In genomic region chr6:26087284-26088115, GRCh38 we compare ENCODE assay signal across 1 cellular context.
TF ChIP-seq lines count a peak whose summit lies in the region.

Gene HFE (plus strand): TSS chr6:26087429. CDS start chr6:26087441, 12 bp downstream.

TF ChIP-seq in HepG2, 621 proteins besides CTCF, POLR2A, EP300 and RAD21 (continued from another document and continues in another):
- TF ChIP-seq, protein P1, sequence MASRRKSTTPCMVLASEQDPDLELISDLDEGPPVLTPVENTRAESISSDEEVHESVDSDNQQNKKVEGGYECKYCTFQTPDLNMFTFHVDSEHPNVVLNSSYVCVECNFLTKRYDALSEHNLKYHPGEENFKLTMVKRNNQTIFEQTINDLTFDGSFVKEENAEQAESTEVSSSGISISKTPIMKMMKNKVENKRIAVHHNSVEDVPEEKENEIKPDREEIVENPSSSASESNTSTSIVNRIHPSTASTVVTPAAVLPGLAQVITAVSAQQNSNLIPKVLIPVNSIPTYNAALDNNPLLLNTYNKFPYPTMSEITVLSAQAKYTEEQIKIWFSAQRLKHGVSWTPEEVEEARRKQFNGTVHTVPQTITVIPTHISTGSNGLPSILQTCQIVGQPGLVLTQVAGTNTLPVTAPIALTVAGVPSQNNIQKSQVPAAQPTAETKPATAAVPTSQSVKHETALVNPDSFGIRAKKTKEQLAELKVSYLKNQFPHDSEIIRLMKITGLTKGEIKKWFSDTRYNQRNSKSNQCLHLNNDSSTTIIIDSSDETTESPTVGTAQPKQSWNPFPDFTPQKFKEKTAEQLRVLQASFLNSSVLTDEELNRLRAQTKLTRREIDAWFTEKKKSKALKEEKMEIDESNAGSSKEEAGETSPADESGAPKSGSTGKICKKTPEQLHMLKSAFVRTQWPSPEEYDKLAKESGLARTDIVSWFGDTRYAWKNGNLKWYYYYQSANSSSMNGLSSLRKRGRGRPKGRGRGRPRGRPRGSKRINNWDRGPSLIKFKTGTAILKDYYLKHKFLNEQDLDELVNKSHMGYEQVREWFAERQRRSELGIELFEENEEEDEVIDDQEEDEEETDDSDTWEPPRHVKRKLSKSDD (CRISPR knock-in tag; IDR thresholded peaks at IDR 0.05; ENCODE audit: low read depth), result peak; percentile 37; the same call in 1 of the 2 replicates
- TF ChIP-seq, protein P2, sequence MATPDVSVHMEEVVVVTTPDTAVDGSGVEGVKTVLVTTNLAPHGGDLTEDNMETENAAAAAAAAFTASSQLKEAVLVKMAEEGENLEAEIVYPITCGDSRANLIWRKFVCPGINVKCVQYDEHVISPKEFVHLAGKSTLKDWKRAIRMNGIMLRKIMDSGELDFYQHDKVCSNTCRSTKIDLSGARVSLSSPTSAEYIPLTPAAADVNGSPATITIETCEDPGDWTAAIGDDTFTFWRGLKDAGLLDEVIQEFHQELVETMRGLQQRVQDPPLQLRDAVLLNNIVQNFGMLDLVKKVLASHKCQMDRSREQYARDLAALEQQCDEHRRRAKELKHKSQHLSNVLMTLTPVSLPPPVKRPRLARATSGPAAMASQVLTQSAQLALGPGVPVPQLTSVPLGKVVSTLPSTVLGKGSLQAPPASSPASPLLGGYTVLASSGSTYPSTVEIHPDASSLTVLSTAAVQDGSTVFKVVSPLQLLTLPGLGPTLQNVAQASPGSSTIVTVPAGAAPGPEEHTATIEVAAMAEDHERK (CRISPR knock-in tag; IDR thresholded peaks at IDR 0.05; ENCODE audit: low read depth), result no peak
- TF ChIP-seq, protein P3, sequence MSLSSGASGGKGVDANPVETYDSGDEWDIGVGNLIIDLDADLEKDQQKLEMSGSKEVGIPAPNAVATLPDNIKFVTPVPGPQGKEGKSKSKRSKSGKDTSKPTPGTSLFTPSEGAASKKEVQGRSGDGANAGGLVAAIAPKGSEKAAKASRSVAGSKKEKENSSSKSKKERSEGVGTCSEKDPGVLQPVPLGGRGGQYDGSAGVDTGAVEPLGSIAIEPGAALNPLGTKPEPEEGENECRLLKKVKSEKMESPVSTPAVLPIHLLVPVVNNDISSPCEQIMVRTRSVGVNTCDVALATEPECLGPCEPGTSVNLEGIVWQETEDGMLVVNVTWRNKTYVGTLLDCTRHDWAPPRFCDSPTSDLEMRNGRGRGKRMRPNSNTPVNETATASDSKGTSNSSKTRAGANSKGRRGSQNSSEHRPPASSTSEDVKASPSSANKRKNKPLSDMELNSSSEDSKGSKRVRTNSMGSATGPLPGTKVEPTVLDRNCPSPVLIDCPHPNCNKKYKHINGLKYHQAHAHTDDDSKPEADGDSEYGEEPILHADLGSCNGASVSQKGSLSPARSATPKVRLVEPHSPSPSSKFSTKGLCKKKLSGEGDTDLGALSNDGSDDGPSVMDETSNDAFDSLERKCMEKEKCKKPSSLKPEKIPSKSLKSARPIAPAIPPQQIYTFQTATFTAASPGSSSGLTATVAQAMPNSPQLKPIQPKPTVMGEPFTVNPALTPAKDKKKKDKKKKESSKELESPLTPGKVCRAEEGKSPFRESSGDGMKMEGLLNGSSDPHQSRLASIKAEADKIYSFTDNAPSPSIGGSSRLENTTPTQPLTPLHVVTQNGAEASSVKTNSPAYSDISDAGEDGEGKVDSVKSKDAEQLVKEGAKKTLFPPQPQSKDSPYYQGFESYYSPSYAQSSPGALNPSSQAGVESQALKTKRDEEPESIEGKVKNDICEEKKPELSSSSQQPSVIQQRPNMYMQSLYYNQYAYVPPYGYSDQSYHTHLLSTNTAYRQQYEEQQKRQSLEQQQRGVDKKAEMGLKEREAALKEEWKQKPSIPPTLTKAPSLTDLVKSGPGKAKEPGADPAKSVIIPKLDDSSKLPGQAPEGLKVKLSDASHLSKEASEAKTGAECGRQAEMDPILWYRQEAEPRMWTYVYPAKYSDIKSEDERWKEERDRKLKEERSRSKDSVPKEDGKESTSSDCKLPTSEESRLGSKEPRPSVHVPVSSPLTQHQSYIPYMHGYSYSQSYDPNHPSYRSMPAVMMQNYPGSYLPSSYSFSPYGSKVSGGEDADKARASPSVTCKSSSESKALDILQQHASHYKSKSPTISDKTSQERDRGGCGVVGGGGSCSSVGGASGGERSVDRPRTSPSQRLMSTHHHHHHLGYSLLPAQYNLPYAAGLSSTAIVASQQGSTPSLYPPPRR (CRISPR knock-in tag; IDR thresholded peaks at IDR 0.05; ENCODE audit: borderline replicate concordance), result no peak; the same call in 1 of the 2 replicates
- TF ChIP-seq ZNF556 (CRISPR knock-in tag; IDR thresholded peaks at IDR 0.05; ENCODE audit: borderline replicate concordance) (peak; percentile 44; the same call in 1 of the 2 replicates), TARDBP (CRISPR knock-in tag; IDR thresholded peaks at IDR 0.05) (peak; percentile 25; the same call in 1 of the 2 replicates), ZNF816 (CRISPR knock-in tag; IDR thresholded peaks at IDR 0.05; ENCODE audit: borderline replicate concordance) (peak; percentile 60; the same call in 1 of the 2 replicates), NCOR1 (IDR thresholded peaks at IDR 0.05; ENCODE audit: borderline replicate concordance, low read length) (no peak), THAP9 (CRISPR knock-in tag; IDR thresholded peaks at IDR 0.05; ENCODE audit: borderline replicate concordance) (0 out of 2 replicates have a peak, but pooled peaks have one; percentile 44), JUN (CRISPR knock-in tag; IDR thresholded peaks at IDR 0.05) (no peak), SALL2 (CRISPR knock-in tag; IDR thresholded peaks at IDR 0.05) (peak; percentile 66), GABPA (IDR thresholded peaks at IDR 0.05; ENCODE audit: low read depth, low read length) (no peak), GABPA (CRISPR knock-in tag; IDR thresholded peaks at IDR 0.05; ENCODE audit: low read depth) (peak; percentile 67), ZSCAN25 (CRISPR knock-in tag; IDR thresholded peaks at IDR 0.05) (no peak), CBFB (CRISPR knock-in tag; IDR thresholded peaks at IDR 0.05) (0 out of 2 replicates have a peak, but pooled peaks have one; percentile 37), ZKSCAN8 (CRISPR knock-in tag; IDR thresholded peaks at IDR 0.05; ENCODE audit: borderline replicate concordance) (0 out of 2 replicates have a peak, but pooled peaks have one; percentile 8), ZNF225 (CRISPR knock-in tag; IDR thresholded peaks at IDR 0.05) (no peak), ZNF564 (CRISPR knock-in tag; IDR thresholded peaks at IDR 0.05) (peak; percentile 30; the same call in 1 of the 2 replicates), SRSF1 (optimal IDR thresholded peaks at IDR 0.05; ENCODE audit: low read depth, low read length) (peak; percentile 80), HCFC1 (IDR thresholded peaks at IDR 0.05; ENCODE audit: low read depth, low read length) (no peak), SALL1 (CRISPR knock-in tag; IDR thresholded peaks at IDR 0.05) (peak; percentile 64), TOPORS (CRISPR knock-in tag; IDR thresholded peaks at IDR 0.05) (no peak), ZSCAN9 (CRISPR knock-in tag; IDR thresholded peaks at IDR 0.05; ENCODE audit: borderline replicate concordance) (peak; percentile 38; the same call in 1 of the 2 replicates), IKZF5 (CRISPR knock-in tag; IDR thresholded peaks at IDR 0.05) (peak; percentile 43; the same call in 1 of the 2 replicates), ZNF274 (CRISPR knock-in tag; IDR thresholded peaks at IDR 0.05) (no peak), ZNF558 (CRISPR knock-in tag; IDR thresholded peaks at IDR 0.05; ENCODE audit: borderline replicate concordance) (no peak), SMAD3 (CRISPR knock-in tag; IDR thresholded peaks at IDR 0.05) (no peak)
- TF ChIP-seq, protein P4, sequence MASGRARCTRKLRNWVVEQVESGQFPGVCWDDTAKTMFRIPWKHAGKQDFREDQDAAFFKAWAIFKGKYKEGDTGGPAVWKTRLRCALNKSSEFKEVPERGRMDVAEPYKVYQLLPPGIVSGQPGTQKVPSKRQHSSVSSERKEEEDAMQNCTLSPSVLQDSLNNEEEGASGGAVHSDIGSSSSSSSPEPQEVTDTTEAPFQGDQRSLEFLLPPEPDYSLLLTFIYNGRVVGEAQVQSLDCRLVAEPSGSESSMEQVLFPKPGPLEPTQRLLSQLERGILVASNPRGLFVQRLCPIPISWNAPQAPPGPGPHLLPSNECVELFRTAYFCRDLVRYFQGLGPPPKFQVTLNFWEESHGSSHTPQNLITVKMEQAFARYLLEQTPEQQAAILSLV (CRISPR knock-in tag; IDR thresholded peaks at IDR 0.05; ENCODE audit: borderline replicate concordance), result peak; percentile 87; the same call in 1 of the 2 replicates
- TF ChIP-seq, protein P5, sequence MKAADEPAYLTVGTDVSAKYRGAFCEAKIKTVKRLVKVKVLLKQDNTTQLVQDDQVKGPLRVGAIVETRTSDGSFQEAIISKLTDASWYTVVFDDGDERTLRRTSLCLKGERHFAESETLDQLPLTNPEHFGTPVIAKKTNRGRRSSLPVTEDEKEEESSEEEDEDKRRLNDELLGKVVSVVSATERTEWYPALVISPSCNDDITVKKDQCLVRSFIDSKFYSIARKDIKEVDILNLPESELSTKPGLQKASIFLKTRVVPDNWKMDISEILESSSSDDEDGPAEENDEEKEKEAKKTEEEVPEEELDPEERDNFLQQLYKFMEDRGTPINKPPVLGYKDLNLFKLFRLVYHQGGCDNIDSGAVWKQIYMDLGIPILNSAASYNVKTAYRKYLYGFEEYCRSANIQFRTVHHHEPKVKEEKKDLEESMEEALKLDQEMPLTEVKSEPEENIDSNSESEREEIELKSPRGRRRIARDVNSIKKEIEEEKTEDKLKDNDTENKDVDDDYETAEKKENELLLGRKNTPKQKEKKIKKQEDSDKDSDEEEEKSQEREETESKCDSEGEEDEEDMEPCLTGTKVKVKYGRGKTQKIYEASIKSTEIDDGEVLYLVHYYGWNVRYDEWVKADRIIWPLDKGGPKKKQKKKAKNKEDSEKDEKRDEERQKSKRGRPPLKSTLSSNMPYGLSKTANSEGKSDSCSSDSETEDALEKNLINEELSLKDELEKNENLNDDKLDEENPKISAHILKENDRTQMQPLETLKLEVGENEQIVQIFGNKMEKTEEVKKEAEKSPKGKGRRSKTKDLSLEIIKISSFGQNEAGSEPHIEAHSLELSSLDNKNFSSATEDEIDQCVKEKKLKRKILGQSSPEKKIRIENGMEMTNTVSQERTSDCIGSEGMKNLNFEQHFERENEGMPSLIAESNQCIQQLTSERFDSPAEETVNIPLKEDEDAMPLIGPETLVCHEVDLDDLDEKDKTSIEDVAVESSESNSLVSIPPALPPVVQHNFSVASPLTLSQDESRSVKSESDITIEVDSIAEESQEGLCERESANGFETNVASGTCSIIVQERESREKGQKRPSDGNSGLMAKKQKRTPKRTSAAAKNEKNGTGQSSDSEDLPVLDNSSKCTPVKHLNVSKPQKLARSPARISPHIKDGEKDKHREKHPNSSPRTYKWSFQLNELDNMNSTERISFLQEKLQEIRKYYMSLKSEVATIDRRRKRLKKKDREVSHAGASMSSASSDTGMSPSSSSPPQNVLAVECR (CRISPR knock-in tag; IDR thresholded peaks at IDR 0.05; ENCODE audit: borderline replicate concordance), result peak; percentile 80; the same call in 1 of the 2 replicates
- TF ChIP-seq, protein P6, sequence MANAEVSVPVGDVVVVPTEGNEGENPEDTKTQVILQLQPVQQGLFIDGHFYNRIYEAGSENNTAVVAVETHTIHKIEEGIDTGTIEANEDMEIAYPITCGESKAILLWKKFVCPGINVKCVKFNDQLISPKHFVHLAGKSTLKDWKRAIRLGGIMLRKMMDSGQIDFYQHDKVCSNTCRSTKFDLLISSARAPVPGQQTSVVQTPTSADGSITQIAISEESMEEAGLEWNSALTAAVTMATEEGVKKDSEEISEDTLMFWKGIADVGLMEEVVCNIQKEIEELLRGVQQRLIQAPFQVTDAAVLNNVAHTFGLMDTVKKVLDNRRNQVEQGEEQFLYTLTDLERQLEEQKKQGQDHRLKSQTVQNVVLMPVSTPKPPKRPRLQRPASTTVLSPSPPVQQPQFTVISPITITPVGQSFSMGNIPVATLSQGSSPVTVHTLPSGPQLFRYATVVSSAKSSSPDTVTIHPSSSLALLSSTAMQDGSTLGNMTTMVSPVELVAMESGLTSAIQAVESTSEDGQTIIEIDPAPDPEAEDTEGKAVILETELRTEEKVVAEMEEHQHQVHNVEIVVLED (CRISPR knock-in tag; IDR thresholded peaks at IDR 0.05; ENCODE audit: borderline replicate concordance), result no peak
- TF ChIP-seq, protein P7, sequence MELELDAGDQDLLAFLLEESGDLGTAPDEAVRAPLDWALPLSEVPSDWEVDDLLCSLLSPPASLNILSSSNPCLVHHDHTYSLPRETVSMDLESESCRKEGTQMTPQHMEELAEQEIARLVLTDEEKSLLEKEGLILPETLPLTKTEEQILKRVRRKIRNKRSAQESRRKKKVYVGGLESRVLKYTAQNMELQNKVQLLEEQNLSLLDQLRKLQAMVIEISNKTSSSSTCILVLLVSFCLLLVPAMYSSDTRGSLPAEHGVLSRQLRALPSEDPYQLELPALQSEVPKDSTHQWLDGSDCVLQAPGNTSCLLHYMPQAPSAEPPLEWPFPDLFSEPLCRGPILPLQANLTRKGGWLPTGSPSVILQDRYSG (CRISPR knock-in tag; IDR thresholded peaks at IDR 0.05), result no peak
